ENCODE assay signal across 9 cellular contexts in genomic region chr10:5691786-5692185, GRCh38. TPM values are rescaled to one million over a fixed set of nuclear protein-coding genes. Genes with fewer than 3 reads are reported as not detected.
DNase-seq lines count a peak whose midpoint lies in the region; ATAC-seq, FAIRE-seq and TF ChIP-seq lines count a peak whose summit lies in the region.
"Had no signal": no experiment of that assay in that cellular context is flagged by ENCODE, and none has a peak within 500 bp of the region (broad histone marks: within the 10 kb centered on the region; RNA-seq: fewer than 3 reads in every experiment).

No MANE protein-coding gene starts in this region.

- H3K27ac ChIP-seq in esophagus squamous epithelium (peak overlapping the region in 3 of 4 donors; percentile 61 to 68 (median 63)), smooth muscle cell (ENCODE audit: low read depth) (peak overlapping the region; percentile 62), substantia nigra (ENCODE audit: low read depth, low read length, poor library complexity, severe bottlenecking) (no peak overlapping the region)

- H3K9ac ChIP-seq in smooth muscle cell (ENCODE audit: low read depth): no peak overlapping the region

- H3K4me3 Mint-ChIP-seq in activated T-cell treated with anti-CD3 and anti-CD28 coated beads, Interleukin-2, amount 50 U/mL, for 24 hours: peak overlapping the region; percentile 79
- peak overlapping the region; percentile 53 to 74 (median 67) for H3K4me3 Mint-ChIP-seq in T-cell

- CTCF ChIA-PET in T-cell (lab: Charles Lee): interaction anchor here (0.5 to 1.5 kb wide), 6 partner anchors 8 to 69 kb away, joined by 3 to 5 read pairs (median 4); no protein-coding TSS in a partner anchor

- intact Hi-C loops in esophagus squamous epithelium (cut with DNase I): no loop called here

- H3K4me1 ChIP-seq in esophagus squamous epithelium (peaks cover 6 to 45% (median 6%) of the 10 kb centered on the region in 3 donors), smooth muscle cell (ENCODE audit: low read depth) (peaks cover 18% of the 10 kb centered on the region)

- H4K20me1 ChIP-seq in smooth muscle cell (ENCODE audit: low read depth): peaks cover 100% of the 10 kb centered on the region

- peaks cover 100% of the 10 kb centered on the region for H3K79me2 ChIP-seq in smooth muscle cell (ENCODE audit: low read depth)

- H3K9me3 ChIP-seq in esophagus squamous epithelium (no peaks in the 10 kb centered on the region), smooth muscle cell (replicated peaks; ENCODE audit: low read depth) (no peaks in the 10 kb centered on the region)

- peaks cover 8% of the 10 kb centered on the region for H3F3A ChIP-seq in smooth muscle cell (ENCODE audit: low read depth)

- POLR2A ChIA-PET in T-cell (lab: Charles Lee): interaction anchor here (0.6 to 0.8 kb wide), 2 partner anchors 9 to 1718 kb away, joined by 8 to 13 read pairs; no protein-coding TSS in a partner anchor

- no peak for DNase-seq in activated T-cell treated with anti-CD3 and anti-CD28 coated beads, Interleukin-2, amount 50 U/mL, for 24 hours
- DNase-seq in activated T-cell treated with anti-CD3 and anti-CD28 coated beads, Interleukin-2, amount 50 U/mL, for 48 hours: no peak
- DNase-seq in T-cell (no peak), esophagus squamous epithelium (lab: John Stamatoyannopoulos, UW) (no peak), smooth muscle cell (lab: John Stamatoyannopoulos, UW; ENCODE audit: unreplicated experiment) (no peak), substantia nigra (lab: John Stamatoyannopoulos, UW) (no peak), GOT3 (lab: John Stamatoyannopoulos, UW) (no peak), GM12891 (ENCODE audit: insufficient read length, low spot score) (no peak)

- H3K36me3 Mint-ChIP-seq in activated T-cell treated with anti-CD3 and anti-CD28 coated beads, Interleukin-2, amount 50 U/mL, for 24 hours (ENCODE audit: low read depth): peaks cover 45% of the 10 kb centered on the region
- H3K36me3 Mint-ChIP-seq in T-cell: peaks cover 7% of the 10 kb centered on the region

- peak overlapping the region; percentile 99 for H3K4me2 ChIP-seq in smooth muscle cell

- H3K4me3 ChIP-seq in esophagus squamous epithelium (peak overlapping the region in 3 of 4 donors; percentile 53 to 72 (median 54)), smooth muscle cell (peak overlapping the region; percentile 72)

- H3K9me3 Mint-ChIP-seq in activated T-cell treated with anti-CD3 and anti-CD28 coated beads, Interleukin-2, amount 50 U/mL, for 24 hours: no peaks in the 10 kb centered on the region
- H3K9me3 Mint-ChIP-seq in T-cell: no peaks in the 10 kb centered on the region

- ATAC-seq in T-cell (replicated peaks in 1 of 4): no peak

- H3K27me3 Mint-ChIP-seq in activated T-cell treated with anti-CD3 and anti-CD28 coated beads, Interleukin-2, amount 50 U/mL, for 24 hours: no peaks in the 10 kb centered on the region
- no peaks in the 10 kb centered on the region for H3K27me3 Mint-ChIP-seq in T-cell

- peaks cover 83% of the 10 kb centered on the region for H3K4me1 Mint-ChIP-seq in activated T-cell treated with anti-CD3 and anti-CD28 coated beads, Interleukin-2, amount 50 U/mL, for 24 hours (ENCODE audit: low read depth)
- peaks cover 78 to 87% (median 82%) of the 10 kb centered on the region in 3 donors for H3K4me1 Mint-ChIP-seq in T-cell

- H3K27me3 ChIP-seq in esophagus squamous epithelium: no peaks in the 10 kb centered on the region
- no peaks in the 10 kb centered on the region for H3K27me3 ChIP-seq in smooth muscle cell (ENCODE audit: low read depth)

- H3K36me3 ChIP-seq in esophagus squamous epithelium (no peaks in the 10 kb centered on the region), smooth muscle cell (ENCODE audit: low read depth) (no peaks in the 10 kb centered on the region)

- no peak for TF ChIP-seq CTCF in esophagus squamous epithelium (IDR thresholded peaks at IDR 0.05)
- TF ChIP-seq CTCF in smooth muscle cell (IDR thresholded peaks at IDR 0.05; ENCODE audit: borderline replicate concordance, insufficient read depth, poor library complexity, severe bottlenecking): no peak

- TF ChIP-seq POLR2A in esophagus squamous epithelium (IDR thresholded peaks at IDR 0.05) (no peak), GM12891 (IDR thresholded peaks at IDR 0.05; ENCODE audit: low read depth, low read length) (no peak)

- peak overlapping the region; percentile 44 for H3K27ac Mint-ChIP-seq in activated T-cell treated with anti-CD3 and anti-CD28 coated beads, Interleukin-2, amount 50 U/mL, for 24 hours
- no peak overlapping the region for H3K27ac Mint-ChIP-seq in T-cell

- H2AFZ ChIP-seq in smooth muscle cell (ENCODE audit: low read depth): no peak overlapping the region

- FAIRE-seq in GM12891 (lab: Jason Lieb, UNC): no peak
- FAIRE-seq: HTR-8/SVneo had no signal

- WGBS in esophagus squamous epithelium, 2 donors: 51 to 56% methylated on average over 8 of the region's 8 CpGs
- WGBS in smooth muscle cell (ENCODE audit: low lambda C conversion rate): 50% methylated on average over 8 of the region's 8 CpGs

TF ChIP-seq in GM12891, 5 proteins besides CTCF, POLR2A, EP300 and RAD21:
- no peak for TF ChIP-seq PAX5 (IDR thresholded peaks at IDR 0.05; ENCODE audit: insufficient read depth, low read length, severe bottlenecking)
- TF ChIP-seq TAF1 (IDR thresholded peaks at IDR 0.05; ENCODE audit: low read depth, low read length): no peak
- TF ChIP-seq POU2F2 (IDR thresholded peaks at IDR 0.05; ENCODE audit: low read depth, low read length): no peak
- TF ChIP-seq SPI1 (IDR thresholded peaks at IDR 0.05; ENCODE audit: low read depth, low read length): no peak
- no peak for TF ChIP-seq POLR2AphosphoS5 (IDR thresholded peaks at IDR 0.05; ENCODE audit: low read depth, low read length)

RNA-seq across cellular contexts. Expression of gene TASOR2, which starts 7.1 kb away (rescaled TPM):
- total RNA-seq in T-cell (10 to 100 TPM; 62.7 to 78.5 (median 71.7) TPM), esophagus squamous epithelium (10 to 100 TPM; 18.0 to 86.8 (median 41.4) TPM), smooth muscle cell (123 and 132 TPM in 2 replicates)
- polyA plus RNA-seq in smooth muscle cell: 15.4 and 24.3 TPM in 2 replicates
- 11.8 TPM for polyA plus RNA-seq in GM12891 (2012; ENCODE audit: low read depth, missing spikeins)

RNA-seq across cellular contexts. Expression of gene ASB13, which starts 25.4 kb away (rescaled TPM):
- total RNA-seq in T-cell (10 to 100 TPM in 4 of 5 donors, 1 to 10 TPM in 1; 9.4 to 22.8 (median 14.1) TPM), esophagus squamous epithelium (10 to 100 TPM in 3 of 4 donors, 1 to 10 TPM in 1; 9.6 to 29.0 (median 15.7) TPM), smooth muscle cell (12.6 and 22.6 TPM in 2 replicates)
- 26.4 and 34.7 TPM in 2 replicates for polyA plus RNA-seq in smooth muscle cell
- polyA plus RNA-seq in GM12891 (2012; ENCODE audit: low read depth, missing spikeins): 6.8 TPM
